In genomic region chr15:93032515-93033206, GRCh38 we compare ENCODE assay signal across 2 cellular contexts. TPM values are rescaled to one million over a fixed set of nuclear protein-coding genes. Genes with fewer than 3 reads are reported as not detected.
"Had no signal": no experiment of that assay in that cellular context is flagged by ENCODE, and none has a peak within 500 bp of the region (broad histone marks: within the 10 kb centered on the region; RNA-seq: fewer than 3 reads in every experiment).

No MANE protein-coding gene starts in this region.

RNA-seq across cellular contexts. Expression of gene RGMA, which starts 56.4 kb away (rescaled TPM):
- total RNA-seq: fibroblast of villous mesenchyme; T-helper 1 cell treated with Interleukin-12 subunit alpha and Interleukin-12 subunit beta and Interleukin-4 antibody, amounts not matched to agents 30 ng/mL and 1 ng/mL, for 36 hours had no signal
